In the genomic region with DNA sequence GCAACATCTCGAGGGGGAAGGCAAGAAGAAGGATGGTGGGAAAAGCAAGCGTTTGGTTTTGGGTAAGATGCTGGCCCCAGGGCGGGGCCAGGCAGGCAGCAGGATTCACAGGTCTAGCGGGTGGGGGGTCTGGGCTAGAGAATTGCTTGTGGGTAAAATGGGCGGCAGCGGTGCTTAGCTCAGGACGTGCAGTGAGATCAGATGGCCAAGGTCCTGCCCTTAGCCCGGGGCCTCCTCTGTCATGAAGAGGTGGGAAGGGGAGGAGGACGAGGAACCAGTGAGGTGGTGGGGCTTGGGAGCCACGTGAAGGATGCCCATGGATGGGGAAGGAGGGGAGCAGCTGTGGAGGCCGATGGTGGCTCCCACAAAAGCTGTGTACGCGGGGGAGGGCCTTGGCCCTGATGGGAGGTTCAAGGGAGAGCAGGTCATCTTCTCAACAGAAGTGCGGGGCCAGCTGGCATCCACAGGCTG, we compare ENCODE assay signal across 16 cellular contexts. TPM values are rescaled to one million over a fixed set of nuclear protein-coding genes. Genes with fewer than 3 reads are reported as not detected.
"Had no signal": no experiment of that assay in that cellular context is flagged by ENCODE, and none has a peak within 500 bp of the region (broad histone marks: within the 10 kb centered on the region; RNA-seq: fewer than 3 reads in every experiment).

No MANE protein-coding gene starts in this region.

- H3K36me3 Mint-ChIP-seq: activated CD4-positive, alpha-beta memory T cell treated with anti-CD3 and anti-CD28 coated beads for 36 hours; stimulated activated effector memory CD8-positive, alpha-beta T cell treated with anti-CD3 and anti-CD28 coated beads, Interleukin-12 subunit alpha, Interleukin-12 subunit beta, amount 100 ng/mL, for 72 hours; WTC11 had no signal

- H3K9me3 Mint-ChIP-seq: activated CD4-positive, alpha-beta memory T cell treated with anti-CD3 and anti-CD28 coated beads for 36 hours; dendritic cell treated with granulocyte-macrophage colony-stimulating factor and Interleukin-4, amounts not matched to agents 40 ng/mL and 50 ng/mL, for 4 days; naive thymus-derived CD8-positive, alpha-beta T cell; stimulated activated effector memory CD8-positive, alpha-beta T cell treated with anti-CD3 and anti-CD28 coated beads, Interleukin-12 subunit alpha, Interleukin-12 subunit beta, amount 100 ng/mL, for 72 hours; WTC11 had no signal

- ATAC-seq: esophagus mucosa; gastrocnemius medialis; naive thymus-derived CD8-positive, alpha-beta T cell; stimulated activated effector memory CD8-positive, alpha-beta T cell treated with anti-CD3 and anti-CD28 coated beads, Interleukin-12 subunit alpha, Interleukin-12 subunit beta, amount 100 ng/mL, for 72 hours; WTC11 had no signal

- DNase-seq: activated CD4-positive, alpha-beta memory T cell treated with anti-CD3 and anti-CD28 coated beads for 36 hours; activated CD4-positive, alpha-beta T cell treated with anti-CD3 and anti-CD28 coated beads for 4 hours; activated naive CD4-positive, alpha-beta T cell treated with anti-CD3 and anti-CD28 coated beads, Interleukin-2, amount 50 U/mL, for 16 hours; cerebellar nuclear complex; effector CD8-positive, alpha-beta T cell; mesendoderm; naive thymus-derived CD8-positive, alpha-beta T cell; nucleus accumbens; stimulated activated CD4-positive, alpha-beta T cell treated with anti-CD3 and anti-CD28 coated beads, Interleukin-4, amount 100 ng/mL, for 24 hours; stomach; testis had no signal

- H3K4me3 Mint-ChIP-seq: activated CD4-positive, alpha-beta memory T cell treated with anti-CD3 and anti-CD28 coated beads for 36 hours; dendritic cell treated with granulocyte-macrophage colony-stimulating factor and Interleukin-4, amounts not matched to agents 40 ng/mL and 50 ng/mL, for 4 days; naive thymus-derived CD8-positive, alpha-beta T cell; stimulated activated effector memory CD8-positive, alpha-beta T cell treated with anti-CD3 and anti-CD28 coated beads, Interleukin-12 subunit alpha, Interleukin-12 subunit beta, amount 100 ng/mL, for 72 hours; WTC11 had no signal

- H3K27ac Mint-ChIP-seq: activated CD4-positive, alpha-beta memory T cell treated with anti-CD3 and anti-CD28 coated beads for 36 hours; dendritic cell treated with granulocyte-macrophage colony-stimulating factor and Interleukin-4, amounts not matched to agents 40 ng/mL and 50 ng/mL, for 4 days; stimulated activated effector memory CD8-positive, alpha-beta T cell treated with anti-CD3 and anti-CD28 coated beads, Interleukin-12 subunit alpha, Interleukin-12 subunit beta, amount 100 ng/mL, for 72 hours had no signal

RNA-seq across cellular contexts. Expression of a gene that starts 59.9 kb away (rescaled TPM):
- total RNA-seq: naive thymus-derived CD8-positive, alpha-beta T cell had no signal
